Comparison of ENCODE assay signal across 25 cellular contexts in the genomic region with DNA sequence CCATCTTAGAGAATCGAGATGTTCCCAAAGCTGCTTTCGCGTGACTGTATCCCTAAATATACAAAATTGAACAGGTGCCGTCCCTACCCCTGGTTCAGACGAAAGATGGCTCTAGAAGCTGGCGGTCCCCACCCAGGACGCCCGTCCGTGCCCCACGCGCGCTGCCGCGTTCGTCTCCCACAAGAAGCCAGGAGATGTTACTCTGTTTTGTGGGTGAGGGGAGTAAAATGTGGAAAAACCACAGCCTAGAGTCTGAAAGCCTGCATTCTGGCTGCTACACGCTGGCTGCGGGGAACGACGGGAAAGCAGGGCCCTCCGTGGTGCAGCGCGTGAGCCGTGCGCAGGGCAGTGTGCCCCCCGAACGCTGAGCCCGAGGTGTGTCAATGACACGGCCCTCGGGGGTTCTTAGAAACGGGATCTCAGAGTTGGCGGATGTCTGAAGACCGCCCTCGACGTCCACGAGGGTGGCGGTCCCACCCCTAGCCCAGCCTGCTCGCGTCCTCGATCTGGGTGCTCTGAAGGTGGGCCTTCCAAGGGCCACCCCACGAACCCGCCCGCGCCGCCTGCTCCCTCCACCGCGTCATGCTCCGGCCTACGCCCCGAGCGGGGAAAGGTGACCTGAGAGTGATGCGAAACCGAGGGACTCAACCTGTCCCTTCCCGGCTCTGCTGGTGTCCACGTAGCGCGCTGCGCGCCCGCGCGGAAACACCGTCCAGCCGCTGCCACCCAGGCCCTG.
DNase-seq lines count a peak whose midpoint lies in the region; ATAC-seq, FAIRE-seq and TF ChIP-seq lines count a peak whose summit lies in the region.
"Had no signal": no experiment of that assay in that cellular context is flagged by ENCODE, and none has a peak within 500 bp of the region (broad histone marks: within the 10 kb centered on the region; RNA-seq: fewer than 3 reads in every experiment).

No MANE protein-coding gene starts in this region.

- H3K27ac Mint-ChIP-seq in osteocyte (ENCODE audit: unreplicated experiment): no peak overlapping the region
- H3K27ac Mint-ChIP-seq: CD8-positive, alpha-beta T cell; GM23338 had no signal

- TF ChIP-seq CTCF in osteocyte (IDR thresholded peaks at IDR 0.05) (no peak), upper lobe of right lung (IDR thresholded peaks at IDR 0.05) (no peak)

- no peak overlapping the region for H3K4me3 Mint-ChIP-seq in osteocyte (ENCODE audit: unreplicated experiment)
- H3K4me3 Mint-ChIP-seq: CD8-positive, alpha-beta T cell; GM23338 had no signal

- H3K9me3 ChIP-seq in upper lobe of right lung: no peaks in the 10 kb centered on the region
- H3K9me3 ChIP-seq: HAP-1, Peyer's patch, SJCRH30 had no signal

- H3K4me3 ChIP-seq in upper lobe of right lung: no peak overlapping the region
- H3K4me3 ChIP-seq: GM23338, HAP-1, Peyer's patch, SJCRH30 had no signal

- peaks cover 4% of the 10 kb centered on the region for H3K9me3 Mint-ChIP-seq in osteocyte (ENCODE audit: unreplicated experiment)

- ATAC-seq in left lobe of liver: no peak
- peak; percentile 22 for ATAC-seq in upper lobe of right lung
- ATAC-seq: CD8-positive, alpha-beta T cell; GM23338 had no signal

- no peak overlapping the region for H3K27ac ChIP-seq in upper lobe of right lung
- H3K27ac ChIP-seq: KMS-11, Peyer's patch, SJCRH30 had no signal

- FAIRE-seq in HTR-8/SVneo (lab: Jason Lieb, UNC): no peak
- FAIRE-seq: GM12891 had no signal

- no peaks in the 10 kb centered on the region for H3K27me3 ChIP-seq in upper lobe of right lung
- H3K27me3 ChIP-seq: Peyer's patch, SJCRH30 had no signal

- H3K4me1 ChIP-seq in upper lobe of right lung: no peaks in the 10 kb centered on the region
- H3K4me1 ChIP-seq: HAP-1, Peyer's patch, SJCRH30 had no signal

- H3K36me3 Mint-ChIP-seq in osteocyte (ENCODE audit: unreplicated experiment): no peaks in the 10 kb centered on the region
- H3K36me3 Mint-ChIP-seq: CD8-positive, alpha-beta T cell had no signal

- H3K27me3 Mint-ChIP-seq in osteocyte (ENCODE audit: unreplicated experiment): no peaks in the 10 kb centered on the region

- H3K36me3 ChIP-seq in upper lobe of right lung: no peaks in the 10 kb centered on the region
- H3K36me3 ChIP-seq: HAP-1, Peyer's patch, SJCRH30 had no signal

- H3K4me1 Mint-ChIP-seq in osteocyte (ENCODE audit: unreplicated experiment): no peaks in the 10 kb centered on the region
- H3K4me1 Mint-ChIP-seq: GM23338 had no signal

- DNase-seq in activated CD8-positive, alpha-beta memory T cell treated with anti-CD3 and anti-CD28 coated beads, Interleukin-2, amount 50 U/mL, for 48 hours: peak; percentile 25
- no peak for DNase-seq in activated CD8-positive, alpha-beta memory T cell treated with anti-CD3 and anti-CD28 coated beads for 24 hours
- DNase-seq in left lobe of liver (ENCODE audit: low spot score) (peak; percentile 32), osteocyte (ENCODE audit: extremely low spot score, unreplicated experiment) (peak; percentile 83), upper lobe of right lung (no peak), NCI-H187 (lab: John Stamatoyannopoulos, UW) (no peak), HTR-8/SVneo (ENCODE audit: insufficient read length, low spot score) (no peak), NCI-H1436 treated with DMSO at 0.1 percent for 48 hours (lab: John Stamatoyannopoulos, UW) (no peak)
- DNase-seq: 8988T; AML-193; C1 segment of cervical spinal cord; CD8-positive, alpha-beta T cell; DMS153; IMR-90; NCI-H1092 treated with DMSO at 0.1 percent for 48 hours; NCI-H2081; NCI-H2171 treated with DMSO at 0.1 percent for 48 hours; NCI-H446; NCI-H526; Peyer's patch; SJCRH30 had no signal

- intact Hi-C loops in upper lobe of right lung (cut with DNase I): no loop called here

Comparison
In these comparisons a context has a peak if more than half of its experiments do, and no peak if none do; other contexts are left out.
1. DNase-seq: peak in activated CD8-positive, alpha-beta memory T cell treated with anti-CD3 and anti-CD28 coated beads, Interleukin-2, amount 50 U/mL, for 48 hours (single experiment), left lobe of liver (single experiment) and osteocyte (single experiment); none in activated CD8-positive, alpha-beta memory T cell treated with anti-CD3 and anti-CD28 coated beads for 24 hours (single experiment), upper lobe of right lung (single experiment), NCI-H187 (0 of 2), HTR-8/SVneo (single experiment) and NCI-H1436 treated with DMSO at 0.1 percent for 48 hours (single experiment).